ENCODE assay signal across 1 cellular context in genomic region chr11:2730323-2731284, GRCh38.
TF ChIP-seq lines count a peak whose summit lies in the region.

No MANE protein-coding gene starts in this region.

TF ChIP-seq in HepG2, 621 proteins besides CTCF, POLR2A, EP300 and RAD21 (continued from another document and continues in another):
- TF ChIP-seq ZNF382 (CRISPR knock-in tag; IDR thresholded peaks at IDR 0.05; ENCODE audit: borderline replicate concordance): no peak
- TF ChIP-seq ZHX1 (CRISPR knock-in tag; IDR thresholded peaks at IDR 0.05; ENCODE audit: low read depth): no peak
- peak; percentile 56; the same call in 1 of the 2 replicates for TF ChIP-seq CBX5 (CRISPR knock-in tag; IDR thresholded peaks at IDR 0.05; ENCODE audit: borderline replicate concordance)
- TF ChIP-seq KLF13 (CRISPR knock-in tag; IDR thresholded peaks at IDR 0.05): no peak
- TF ChIP-seq U2AF2 (IDR thresholded peaks at IDR 0.05; ENCODE audit: low read depth, low read length): no peak
- peak; percentile 44; the same call in 1 of the 2 replicates for TF ChIP-seq SP4 (CRISPR knock-in tag; IDR thresholded peaks at IDR 0.05)
- peak; percentile 62; the same call in 1 of the 2 replicates for TF ChIP-seq ELF3 (CRISPR knock-in tag; IDR thresholded peaks at IDR 0.05)
- no peak for TF ChIP-seq ELK4 (CRISPR knock-in tag; IDR thresholded peaks at IDR 0.05; ENCODE audit: borderline replicate concordance)
- no peak for TF ChIP-seq TBP (CRISPR knock-in tag; IDR thresholded peaks at IDR 0.05)
- TF ChIP-seq MLLT10 (CRISPR knock-in tag; IDR thresholded peaks at IDR 0.05): no peak
- TF ChIP-seq MLX (CRISPR knock-in tag; IDR thresholded peaks at IDR 0.05): no peak; the same call in 1 of the 2 replicates
- no peak for TF ChIP-seq ZBTB42 (CRISPR knock-in tag; IDR thresholded peaks at IDR 0.05)
- TF ChIP-seq GLI4 (CRISPR knock-in tag; IDR thresholded peaks at IDR 0.05; ENCODE audit: borderline replicate concordance): peak; percentile 69; the same call in 1 of the 2 replicates
- TF ChIP-seq FOXA3 (CRISPR knock-in tag; IDR thresholded peaks at IDR 0.05): peak; percentile 66
- peak; percentile 15; the same call in 1 of the 2 replicates for TF ChIP-seq ZNF629 (CRISPR knock-in tag; conservative IDR thresholded peaks at IDR 0.05)
- TF ChIP-seq ZFP1 (CRISPR knock-in tag; IDR thresholded peaks at IDR 0.05): 0 out of 2 replicates have a peak, but pooled peaks have one; percentile 30
- peak; percentile 58; the same call in 1 of the 2 replicates for TF ChIP-seq ZNF770 (CRISPR knock-in tag; IDR thresholded peaks at IDR 0.05)
- peak; percentile 67; the same call in 1 of the 2 replicates for TF ChIP-seq ZNF331 (CRISPR knock-in tag; IDR thresholded peaks at IDR 0.05)
- TF ChIP-seq AGO1 (IDR thresholded peaks at IDR 0.05; ENCODE audit: low read depth, low read length, poor library complexity, severe bottlenecking): no peak
- TF ChIP-seq ZNF75D (CRISPR knock-in tag; IDR thresholded peaks at IDR 0.05; ENCODE audit: borderline replicate concordance): no peak
- no peak for TF ChIP-seq STAT5B (CRISPR knock-in tag; IDR thresholded peaks at IDR 0.05)
- no peak for TF ChIP-seq ADNP (CRISPR knock-in tag; IDR thresholded peaks at IDR 0.05)
- TF ChIP-seq TRAFD1 (CRISPR knock-in tag; IDR thresholded peaks at IDR 0.05; ENCODE audit: borderline replicate concordance): no peak; the same call in 1 of the 2 replicates
- no peak for TF ChIP-seq GRHL1 (CRISPR knock-in tag; conservative IDR thresholded peaks at IDR 0.05)
- TF ChIP-seq ZNF569 (CRISPR knock-in tag; IDR thresholded peaks at IDR 0.05; ENCODE audit: borderline replicate concordance): no peak
- TF ChIP-seq TAF1 (CRISPR knock-in tag; IDR thresholded peaks at IDR 0.05): no peak; the same call in 1 of the 2 replicates
- TF ChIP-seq GABPA (IDR thresholded peaks at IDR 0.05; ENCODE audit: low read depth, low read length): no peak
- no peak for TF ChIP-seq GABPA (CRISPR knock-in tag; IDR thresholded peaks at IDR 0.05; ENCODE audit: low read depth)
- TF ChIP-seq RARA (CRISPR knock-in tag; IDR thresholded peaks at IDR 0.05): peak; percentile 71
- no peak; the same call in 1 of the 2 replicates for TF ChIP-seq ZFP91 (CRISPR knock-in tag; IDR thresholded peaks at IDR 0.05; ENCODE audit: borderline replicate concordance)
- TF ChIP-seq CREM (IDR thresholded peaks at IDR 0.05): peak; percentile 56
- TF ChIP-seq CREM (CRISPR knock-in tag; IDR thresholded peaks at IDR 0.05): no peak
- TF ChIP-seq KDM1A (CRISPR knock-in tag; IDR thresholded peaks at IDR 0.05): no peak
- no peak for TF ChIP-seq KIAA2018 (CRISPR knock-in tag; IDR thresholded peaks at IDR 0.05; ENCODE audit: borderline replicate concordance)
